In genomic region chr12:93048646-93049045, GRCh38 we compare ENCODE assay signal across 18 cellular contexts.
"Had no signal": no experiment of that assay in that cellular context is flagged by ENCODE, and none has a peak within 500 bp of the region (broad histone marks: within the 10 kb centered on the region; RNA-seq: fewer than 3 reads in every experiment).

No MANE protein-coding gene starts in this region.

- H3K4me3 ChIP-seq: dorsolateral prefrontal cortex, left ventricle myocardium inferior, right atrium auricular region, tibial artery had no signal

- H3K4me1 Mint-ChIP-seq: activated CD4-positive, alpha-beta T cell treated with anti-CD3 and anti-CD28 coated beads, Interleukin-2, amount 10 ng/mL, durations not matched to agents 24 days and 14 days had no signal

- H3K9me3 ChIP-seq: left ventricle myocardium inferior, right atrium auricular region, tibial artery had no signal

- H3K27me3 Mint-ChIP-seq: activated naive CD8-positive, alpha-beta T cell had no signal

- H3K36me3 ChIP-seq: left ventricle myocardium inferior, right atrium auricular region, tibial artery had no signal

- H3K4me3 Mint-ChIP-seq: activated CD4-positive, alpha-beta T cell treated with anti-CD3 and anti-CD28 coated beads, Interleukin-2, amount 10 ng/mL, durations not matched to agents 24 days and 14 days; activated naive CD8-positive, alpha-beta T cell; activated T-cell treated with anti-CD3 and anti-CD28 coated beads, Interleukin-2, amount 50 U/mL, for 72 hours; brain had no signal

- DNase-seq: activated CD4-positive, alpha-beta T cell treated with anti-CD3 and anti-CD28 coated beads, Interleukin-2, amount 10 ng/mL, durations not matched to agents 24 days and 14 days; activated CD8-positive, alpha-beta memory T cell treated with anti-CD3 and anti-CD28 coated beads, Interleukin-2, amount 50 U/mL, for 4 hours; activated gamma-delta T cell treated with Interleukin-2 at 50 U/mL for 16 hours; activated T-cell treated with anti-CD3 and anti-CD28 coated beads, Interleukin-2, amount 50 U/mL, for 72 hours; caudate nucleus; dorsolateral prefrontal cortex; hippocampal formation; left ventricle myocardium inferior; mammary epithelial cell; midbrain; stimulated activated CD4-positive, alpha-beta T cell treated with anti-CD3 and anti-CD28 coated beads, Interleukin-2, amount 100 ng/mL, for 24 hours; stimulated activated naive CD8-positive, alpha-beta T cell treated with anti-CD3 and anti-CD28 coated beads, Interleukin-15, Interleukin-2, amounts not matched to agents 100 U/mL and 50 U/mL, for 24 hours; substantia nigra; T1000; tibial artery had no signal

- H3K27ac ChIP-seq: dorsolateral prefrontal cortex, left ventricle myocardium inferior, right atrium auricular region, tibial artery had no signal

- H3K27ac Mint-ChIP-seq: activated CD4-positive, alpha-beta T cell treated with anti-CD3 and anti-CD28 coated beads, Interleukin-2, amount 10 ng/mL, durations not matched to agents 24 days and 14 days; activated naive CD8-positive, alpha-beta T cell; activated T-cell treated with anti-CD3 and anti-CD28 coated beads, Interleukin-2, amount 50 U/mL, for 72 hours had no signal

- H3K36me3 Mint-ChIP-seq: brain had no signal

- H3K27me3 ChIP-seq: dorsolateral prefrontal cortex, right atrium auricular region, tibial artery had no signal

- ATAC-seq: activated T-cell treated with anti-CD3 and anti-CD28 coated beads, Interleukin-2, amount 50 U/mL, for 72 hours; stimulated activated naive CD8-positive, alpha-beta T cell treated with anti-CD3 and anti-CD28 coated beads, Interleukin-15, Interleukin-2, amounts not matched to agents 100 U/mL and 50 U/mL, for 24 hours had no signal

- H3K4me1 ChIP-seq: tibial artery had no signal
